1 cellular context compared by ENCODE assay signal in genomic region chr5:35838370-35839042, GRCh38.
TF ChIP-seq lines count a peak whose summit lies in the region.

No MANE protein-coding gene starts in this region.

TF ChIP-seq in IMR-90, 13 proteins besides CTCF, POLR2A, EP300 and RAD21 (continued from another document):
- TF ChIP-seq, protein P1, sequence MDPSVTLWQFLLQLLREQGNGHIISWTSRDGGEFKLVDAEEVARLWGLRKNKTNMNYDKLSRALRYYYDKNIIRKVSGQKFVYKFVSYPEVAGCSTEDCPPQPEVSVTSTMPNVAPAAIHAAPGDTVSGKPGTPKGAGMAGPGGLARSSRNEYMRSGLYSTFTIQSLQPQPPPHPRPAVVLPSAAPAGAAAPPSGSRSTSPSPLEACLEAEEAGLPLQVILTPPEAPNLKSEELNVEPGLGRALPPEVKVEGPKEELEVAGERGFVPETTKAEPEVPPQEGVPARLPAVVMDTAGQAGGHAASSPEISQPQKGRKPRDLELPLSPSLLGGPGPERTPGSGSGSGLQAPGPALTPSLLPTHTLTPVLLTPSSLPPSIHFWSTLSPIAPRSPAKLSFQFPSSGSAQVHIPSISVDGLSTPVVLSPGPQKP (IDR thresholded peaks at IDR 0.05; ENCODE audit: borderline replicate concordance, low read depth, low read length) = no peak
- TF ChIP-seq FOS (IDR thresholded peaks at IDR 0.05; ENCODE audit: low read depth, low read length) (no peak), RFX5 (IDR thresholded peaks at IDR 0.05; ENCODE audit: low read depth, low read length) (no peak), CEBPB (IDR thresholded peaks at IDR 0.05; ENCODE audit: low read depth, low read length) (no peak), USF2 (IDR thresholded peaks at IDR 0.05; ENCODE audit: low read depth, low read length) (no peak), CHD1 (IDR thresholded peaks at IDR 0.05; ENCODE audit: low read depth, low read length) (no peak), BHLHE40 (IDR thresholded peaks at IDR 0.05; ENCODE audit: low read depth, low read length) (no peak), RCOR1 (IDR thresholded peaks at IDR 0.05; ENCODE audit: insufficient replicate concordance, low read length) (no peak)
